8 cellular contexts compared by ENCODE assay signal in genomic region chr13:102401755-102402154, GRCh38. TPM values are rescaled to one million over a fixed set of nuclear protein-coding genes. Genes with fewer than 3 reads are reported as not detected.
A peak's percentile ranks its signal among the peaks of the same experiment; 100 is the strongest.
DNase-seq lines count a peak whose midpoint lies in the region; ATAC-seq and TF ChIP-seq lines count a peak whose summit lies in the region.

Gene FGF14 (minus strand): TSS chr13:102402048.

- no peaks in the 10 kb centered on the region for H3K36me3 Mint-ChIP-seq in activated CD4-positive, alpha-beta T cell treated with anti-CD3 and anti-CD28 coated beads, Interleukin-2, amount 10 ng/mL, durations not matched to agents 24 days and 14 days (ENCODE audit: low read depth)
- peaks cover 6% of the 10 kb centered on the region for H3K36me3 Mint-ChIP-seq in central memory CD8-positive, alpha-beta T cell (ENCODE audit: insufficient read depth)
- no peaks in the 10 kb centered on the region for H3K36me3 Mint-ChIP-seq in memory B cell

- intact Hi-C loops in activated CD4-positive, alpha-beta T cell treated with anti-CD3 and anti-CD28 coated beads, Interleukin-2, amount 10 ng/mL, durations not matched to agents 24 days and 14 days (cut with micrococcal nuclease): loop anchor here (1.0 kb wide), 1 partner anchor 7 kb away; no protein-coding TSS in a partner anchor

- H3K4me3 Mint-ChIP-seq in activated CD4-positive, alpha-beta T cell treated with anti-CD3 and anti-CD28 coated beads, Interleukin-2, amount 10 ng/mL, durations not matched to agents 24 days and 14 days: peak within 1 kb of the TSS; percentile 75
- H3K4me3 Mint-ChIP-seq in central memory CD8-positive, alpha-beta T cell: peak within 1 kb of the TSS; percentile 54
- H3K4me3 Mint-ChIP-seq in memory B cell: peak within 1 kb of the TSS; percentile 68

- no peaks in the 10 kb centered on the region for H3K27me3 ChIP-seq in thoracic aorta (replicated peaks; ENCODE audit: insufficient read depth)

- H3K9me3 Mint-ChIP-seq in activated CD4-positive, alpha-beta T cell treated with anti-CD3 and anti-CD28 coated beads, Interleukin-2, amount 10 ng/mL, durations not matched to agents 24 days and 14 days: no peaks in the 10 kb centered on the region
- no peaks in the 10 kb centered on the region for H3K9me3 Mint-ChIP-seq in central memory CD8-positive, alpha-beta T cell
- no peaks in the 10 kb centered on the region for H3K9me3 Mint-ChIP-seq in memory B cell

- peaks cover 60% of the 10 kb centered on the region for H3K27me3 Mint-ChIP-seq in activated CD4-positive, alpha-beta T cell treated with anti-CD3 and anti-CD28 coated beads, Interleukin-2, amount 10 ng/mL, durations not matched to agents 24 days and 14 days
- H3K27me3 Mint-ChIP-seq in central memory CD8-positive, alpha-beta T cell: peaks cover 87% of the 10 kb centered on the region
- H3K27me3 Mint-ChIP-seq in memory B cell: peaks cover 17% of the 10 kb centered on the region

- no peak within 1 kb of the TSS for H3K27ac ChIP-seq in thoracic aorta

- no peaks in the 10 kb centered on the region for H3K9me3 ChIP-seq in thoracic aorta

- TF ChIP-seq CTCF in thoracic aorta (IDR thresholded peaks at IDR 0.05) (no peak), omental fat pad (IDR thresholded peaks at IDR 0.05) (no peak)

- peak within 1 kb of the TSS; percentile 59 for H3K27ac Mint-ChIP-seq in activated CD4-positive, alpha-beta T cell treated with anti-CD3 and anti-CD28 coated beads, Interleukin-2, amount 10 ng/mL, durations not matched to agents 24 days and 14 days
- H3K27ac Mint-ChIP-seq in central memory CD8-positive, alpha-beta T cell (ENCODE audit: low read depth): no peak within 1 kb of the TSS
- H3K27ac Mint-ChIP-seq in memory B cell: no peak within 1 kb of the TSS

- no peak for ATAC-seq in central memory CD8-positive, alpha-beta T cell (replicated peaks; ENCODE audit: extremely low read depth, poor library complexity, severe bottlenecking)
- no peak for ATAC-seq in memory B cell (ENCODE audit: low read depth)
- ATAC-seq in thoracic aorta (ENCODE audit: insufficient number of reproducible peaks, low FRiP score, low read depth): no peak
- ATAC-seq in omental fat pad (ENCODE audit: low FRiP score): no peak
- ATAC-seq in HG03025 (IDR thresholded peaks at IDR 0.05; ENCODE audit: low FRiP score, unreplicated experiment): no peak

- H3K4me1 Mint-ChIP-seq in activated CD4-positive, alpha-beta T cell treated with anti-CD3 and anti-CD28 coated beads, Interleukin-2, amount 10 ng/mL, durations not matched to agents 24 days and 14 days: peaks cover 21% of the 10 kb centered on the region
- H3K4me1 Mint-ChIP-seq in central memory CD8-positive, alpha-beta T cell: peaks cover 27% of the 10 kb centered on the region
- H3K4me1 Mint-ChIP-seq in memory B cell: peaks cover 22% of the 10 kb centered on the region

- no peak for DNase-seq in activated CD4-positive, alpha-beta T cell treated with anti-CD3 and anti-CD28 coated beads, Interleukin-2, amount 10 ng/mL, durations not matched to agents 24 days and 14 days
- DNase-seq in activated CD4-positive, alpha-beta T cell treated with anti-CD3 and anti-CD28 coated beads for 4 hours: no peak
- DNase-seq in central memory CD8-positive, alpha-beta T cell (ENCODE audit: low spot score in 2 of 2): no peak
- DNase-seq in memory B cell (ENCODE audit: low spot score in 2 of 2) (no peak), thoracic aorta (ENCODE audit: low spot score) (no peak), omental fat pad (ENCODE audit: low spot score) (no peak), NCI-H774 (lab: John Stamatoyannopoulos, UW) (no peak)

- H3K36me3 ChIP-seq in thoracic aorta: no peaks in the 10 kb centered on the region

- H3K4me3 ChIP-seq in thoracic aorta: peak within 1 kb of the TSS; percentile 84

- peaks cover 0 to 20% of the 10 kb centered on the region in 2 donors for H3K4me1 ChIP-seq in thoracic aorta (ENCODE audit: control insufficient read depth in 1 of 2, low read depth in 2 of 2)

RNA-seq across cellular contexts. Expression of gene FGF14, which starts in this region (rescaled TPM):
- total RNA-seq in activated CD4-positive, alpha-beta T cell treated with anti-CD3 and anti-CD28 coated beads, Interleukin-2, amount 10 ng/mL, durations not matched to agents 24 days and 14 days: not detected in 2 replicates
- total RNA-seq in thoracic aorta (under 1 TPM; 0.14 TPM), omental fat pad (1 to 10 TPM in 2 of 4 donors, under 1 TPM in 2; 0.12 to 3.5 (median 1.3) TPM)
